9 cellular contexts compared by ENCODE assay signal in genomic region chr1:161962094-161962887, GRCh38.
DNase-seq lines count a peak whose midpoint lies in the region; ATAC-seq and TF ChIP-seq lines count a peak whose summit lies in the region.
"Had no signal": no experiment of that assay in that cellular context is flagged by ENCODE, and none has a peak within 500 bp of the region (broad histone marks: within the 10 kb centered on the region; RNA-seq: fewer than 3 reads in every experiment).

No MANE protein-coding gene starts in this region.

- no peak for TF ChIP-seq EP300 in ovary (IDR thresholded peaks at IDR 0.05)

- no peak overlapping the region for H3K27ac ChIP-seq in ovary
- H3K27ac ChIP-seq: 22Rv1 had no signal

- H3K27ac Mint-ChIP-seq in activated CD4-positive, alpha-beta T cell treated with anti-CD3 and anti-CD28 coated beads, Interleukin-2, amount 10 ng/mL, durations not matched to agents 24 days and 14 days = peak overlapping the region; percentile 88

- no peak for TF ChIP-seq POLR2A in ovary (IDR thresholded peaks at IDR 0.05)

- peaks cover 3% of the 10 kb centered on the region for H3K4me1 ChIP-seq in ovary (ENCODE audit: insufficient read depth)

- no peaks in the 10 kb centered on the region for H3K9me3 Mint-ChIP-seq in activated CD4-positive, alpha-beta T cell treated with anti-CD3 and anti-CD28 coated beads, Interleukin-2, amount 10 ng/mL, durations not matched to agents 24 days and 14 days

- intact Hi-C loops in activated CD4-positive, alpha-beta T cell treated with anti-CD3 and anti-CD28 coated beads, Interleukin-2, amount 10 ng/mL, durations not matched to agents 24 days and 14 days (cut with micrococcal nuclease) = loop anchor here (1.0 to 5.0 kb wide), 5 partner anchors 28 to 195 kb away; partner anchors contain the start of gene ATF6
- intact Hi-C loops in ovary (cut with DNase I) = no loop called here

- peaks cover 25% of the 10 kb centered on the region for H3K4me1 Mint-ChIP-seq in activated CD4-positive, alpha-beta T cell treated with anti-CD3 and anti-CD28 coated beads, Interleukin-2, amount 10 ng/mL, durations not matched to agents 24 days and 14 days

- WGBS in ovary, 3 donors = 43 to 60% (median 54%) methylated on average over 8 of the region's 8 CpGs

- H3K4me3 Mint-ChIP-seq in activated CD4-positive, alpha-beta T cell treated with anti-CD3 and anti-CD28 coated beads, Interleukin-2, amount 10 ng/mL, durations not matched to agents 24 days and 14 days = peak overlapping the region; percentile 85

- H3K27me3 Mint-ChIP-seq in activated CD4-positive, alpha-beta T cell treated with anti-CD3 and anti-CD28 coated beads, Interleukin-2, amount 10 ng/mL, durations not matched to agents 24 days and 14 days = no peaks in the 10 kb centered on the region

- H3K36me3 Mint-ChIP-seq in activated CD4-positive, alpha-beta T cell treated with anti-CD3 and anti-CD28 coated beads, Interleukin-2, amount 10 ng/mL, durations not matched to agents 24 days and 14 days (ENCODE audit: low read depth) = peaks cover 34% of the 10 kb centered on the region

- no peaks in the 10 kb centered on the region for H3K36me3 ChIP-seq in ovary

- DNase-seq in activated CD4-positive, CD25-positive, alpha-beta regulatory T cell treated with anti-CD3 and anti-CD28 coated beads, Interleukin-2, amount 50 U/mL, for 72 hours = no peak
- peak; percentile 80 for DNase-seq in activated CD4-positive, alpha-beta T cell treated with anti-CD3 and anti-CD28 coated beads, Interleukin-2, amount 10 ng/mL, durations not matched to agents 24 days and 14 days
- peak; percentile 88 for DNase-seq in fibroblast of villous mesenchyme (ENCODE audit: low read depth)
- DNase-seq in stimulated activated CD4-positive, alpha-beta T cell treated with anti-CD3 and anti-CD28 coated beads, Interleukin-15, amount 100 ng/mL, for 24 hours = peak; percentile 62
- DNase-seq in ovary = no peak
- no peak for DNase-seq in NCI-H1694 (lab: John Stamatoyannopoulos, UW)

- TF ChIP-seq CTCF in fibroblast of villous mesenchyme (IDR thresholded peaks at IDR 0.05; ENCODE audit: insufficient read depth, low read depth, low read length) (no peak), ovary (IDR thresholded peaks at IDR 0.05) (no peak)

- peak; percentile 96 to 98 for ATAC-seq in activated CD4-positive, CD25-positive, alpha-beta regulatory T cell treated with anti-CD3 and anti-CD28 coated beads, Interleukin-2, amount 50 U/mL, for 24 hours
- ATAC-seq in HG03066 (IDR thresholded peaks at IDR 0.05; ENCODE audit: low read depth, unreplicated experiment) = peak; percentile 94

- H3K9me3 ChIP-seq in ovary = no peaks in the 10 kb centered on the region

- no peaks in the 10 kb centered on the region for H3K27me3 ChIP-seq in ovary

- H3K4me3 ChIP-seq in fibroblast of villous mesenchyme (ENCODE audit: low read depth, low read length) = peak overlapping the region; percentile 56
- H3K4me3 ChIP-seq in ovary = no peak overlapping the region

Comparison
In these comparisons a context has a peak if more than half of its experiments do, and no peak if none do; other contexts are left out.
1. DNase-seq: peak in activated CD4-positive, alpha-beta T cell treated with anti-CD3 and anti-CD28 coated beads, Interleukin-2, amount 10 ng/mL, durations not matched to agents 24 days and 14 days (single experiment), fibroblast of villous mesenchyme (single experiment) and stimulated activated CD4-positive, alpha-beta T cell treated with anti-CD3 and anti-CD28 coated beads, Interleukin-15, amount 100 ng/mL, for 24 hours (single experiment); none in activated CD4-positive, CD25-positive, alpha-beta regulatory T cell treated with anti-CD3 and anti-CD28 coated beads, Interleukin-2, amount 50 U/mL, for 72 hours (single experiment), ovary (0 of 5) and NCI-H1694 (single experiment).